10 cellular contexts compared by ENCODE assay signal in genomic region chr1:15426492-15427279, GRCh38. TPM values are rescaled to one million over a fixed set of nuclear protein-coding genes. Genes with fewer than 3 reads are reported as not detected.
DNase-seq lines count a peak whose midpoint lies in the region; ATAC-seq and TF ChIP-seq lines count a peak whose summit lies in the region.
"Had no signal": no experiment of that assay in that cellular context is flagged by ENCODE, and none has a peak within 500 bp of the region (broad histone marks: within the 10 kb centered on the region; RNA-seq: fewer than 3 reads in every experiment).

No MANE protein-coding gene starts in this region.

- H3K4me3 Mint-ChIP-seq in CD14-positive monocyte = no peak overlapping the region
- peak overlapping the region; percentile 37 for H3K4me3 Mint-ChIP-seq in dendritic cell treated with granulocyte-macrophage colony-stimulating factor and Interleukin-4, amounts not matched to agents 40 ng/mL and 50 ng/mL, for 4 days
- H3K4me3 Mint-ChIP-seq in naive thymus-derived CD8-positive, alpha-beta T cell = peak overlapping the region in 1 of 10 donors; percentile 48

- H3K9me3 ChIP-seq in Panc1 (ENCODE audit: control insufficient read depth, insufficient read depth, low read depth, low read length) = no peaks in the 10 kb centered on the region
- H3K9me3 ChIP-seq: psoas muscle had no signal

- intact Hi-C loops in CD14-positive monocyte (cut with micrococcal nuclease) (no loop called here), Panc1 (cut with micrococcal nuclease; ENCODE audit: unreplicated experiment) (no loop called here)
- intact Hi-C loops in dendritic cell treated with granulocyte-macrophage colony-stimulating factor and Interleukin-4, amounts not matched to agents 40 ng/mL and 50 ng/mL, for 4 days (cut with micrococcal nuclease) = no loop called here

- peaks cover 24% of the 10 kb centered on the region for H3K4me1 ChIP-seq in Panc1 (ENCODE audit: control insufficient read depth, insufficient read depth, low read length)
- H3K4me1 ChIP-seq: psoas muscle had no signal

- in situ Hi-C loops in Panc1 (cut with HindIII; ENCODE audit: low pct_unique_long_range_greater_than_20kb, low sequenced_read_pairs) = no loop called here

- POLR2A ChIA-PET in Panc1 (lab: Charles Lee) = interaction anchor here (0.7 to 1.2 kb wide), 2 partner anchors 40 to 102 kb away, joined by 3 to 5 read pairs; no protein-coding TSS in a partner anchor
- POLR2A ChIA-PET in naive thymus-derived CD8-positive, alpha-beta T cell (lab: Charles Lee) = no interaction called here

- peak; percentile 73 for ATAC-seq in Panc1
- ATAC-seq in naive thymus-derived CD8-positive, alpha-beta T cell = no peak

- H3K36me3 Mint-ChIP-seq in CD14-positive monocyte = peaks cover 63 to 95% of the 10 kb centered on the region in 2 donors
- peaks cover 100% of the 10 kb centered on the region for H3K36me3 Mint-ChIP-seq in dendritic cell treated with granulocyte-macrophage colony-stimulating factor and Interleukin-4, amounts not matched to agents 40 ng/mL and 50 ng/mL, for 4 days (ENCODE audit: low read depth)
- peaks cover 0 to 33% (median 3%) of the 10 kb centered on the region in 3 donors for H3K36me3 Mint-ChIP-seq in naive thymus-derived CD8-positive, alpha-beta T cell

- TF ChIP-seq CTCF in CD14-positive monocyte (IDR thresholded peaks at IDR 0.05) = no peak
- TF ChIP-seq CTCF in Panc1 (IDR thresholded peaks at IDR 0.05) = no peak

- H3K9me3 Mint-ChIP-seq in CD14-positive monocyte = peaks cover 0 to 2% (median 0%) of the 10 kb centered on the region in 7 donors
- H3K9me3 Mint-ChIP-seq in dendritic cell treated with granulocyte-macrophage colony-stimulating factor and Interleukin-4, amounts not matched to agents 40 ng/mL and 50 ng/mL, for 4 days = no peaks in the 10 kb centered on the region
- H3K9me3 Mint-ChIP-seq in naive thymus-derived CD8-positive, alpha-beta T cell = no peaks in the 10 kb centered on the region

- H3K36me3 ChIP-seq in Panc1 (ENCODE audit: control insufficient read depth, insufficient read depth, low read length) = no peaks in the 10 kb centered on the region; the same call in 1 of the 2 replicates

- no TSS peak for BruUV-seq in Panc1 (replicated peaks; lab: Mats Ljungman, UMichigan)

- peak overlapping the region; percentile 86 to 97 (median 89) for H3K27ac Mint-ChIP-seq in CD14-positive monocyte
- peak overlapping the region; percentile 74 for H3K27ac Mint-ChIP-seq in dendritic cell treated with granulocyte-macrophage colony-stimulating factor and Interleukin-4, amounts not matched to agents 40 ng/mL and 50 ng/mL, for 4 days
- peak overlapping the region in 8 of 10 donors; percentile 39 to 91 (median 69) for H3K27ac Mint-ChIP-seq in naive thymus-derived CD8-positive, alpha-beta T cell

- no peaks in the 10 kb centered on the region for H3K27me3 ChIP-seq in Panc1 (ENCODE audit: control insufficient read depth, insufficient read depth, low read length)

- H3K4me3 ChIP-seq in Panc1 (ENCODE audit: low read depth in 2 of 2, low read length in 2 of 2) = no peak overlapping the region
- H3K4me3 ChIP-seq: psoas muscle had no signal

- H3K4me1 Mint-ChIP-seq in CD14-positive monocyte = peaks cover 56% of the 10 kb centered on the region
- peaks cover 98% of the 10 kb centered on the region for H3K4me1 Mint-ChIP-seq in dendritic cell treated with granulocyte-macrophage colony-stimulating factor and Interleukin-4, amounts not matched to agents 40 ng/mL and 50 ng/mL, for 4 days (ENCODE audit: low read depth)
- H3K4me1 Mint-ChIP-seq in naive thymus-derived CD8-positive, alpha-beta T cell = peaks cover 0 to 31% (median 10%) of the 10 kb centered on the region in 4 donors

- DNase-seq in CD14-positive monocyte (ENCODE audit: low spot score) (no peak), Panc1 (ENCODE audit: low read depth, low spot score) (no peak), SIG-M5 (lab: John Stamatoyannopoulos, UW) (no peak), SKM-1 treated with dmso at 0.1 percent for 144 hours (lab: John Stamatoyannopoulos, UW; ENCODE audit: unreplicated experiment) (no peak), activated T-cell treated with anti-CD3 and anti-CD28 coated beads for 4 hours (no peak)
- DNase-seq in naive thymus-derived CD8-positive, alpha-beta T cell = no peak
- DNase-seq in stimulated activated CD4-positive, alpha-beta T cell treated with anti-CD3 and anti-CD28 coated beads, Interleukin-12 subunit alpha, Interleukin-12 subunit beta, amount 100 ng/mL, for 4 hours = no peak

- H3K27ac ChIP-seq in Panc1 (ENCODE audit: low read length) = peak overlapping the region; percentile 55
- H3K27ac ChIP-seq: psoas muscle had no signal

- peaks cover 0 to 1% (median 0%) of the 10 kb centered on the region in 3 donors for H3K27me3 Mint-ChIP-seq in CD14-positive monocyte (ENCODE audit: low read depth in 3 of 3)
- H3K27me3 Mint-ChIP-seq in dendritic cell treated with granulocyte-macrophage colony-stimulating factor and Interleukin-4, amounts not matched to agents 40 ng/mL and 50 ng/mL, for 4 days = no peaks in the 10 kb centered on the region
- H3K27me3 Mint-ChIP-seq in naive thymus-derived CD8-positive, alpha-beta T cell = no peaks in the 10 kb centered on the region

- CTCF ChIA-PET in Panc1 (lab: Charles Lee) = interaction anchor here (1.0 kb wide), 1 partner anchor 103 kb away, joined by 4 read pairs; no protein-coding TSS in a partner anchor

RNA-seq across cellular contexts. Expression of gene CTRC, which starts 11.6 kb away (rescaled TPM):
- polyA plus RNA-seq in CD14-positive monocyte = not detected
- 1.1 TPM for total RNA-seq in Panc1 (2021; ENCODE audit: unreplicated experiment)
- polyA plus RNA-seq in Panc1 (2012; ENCODE audit: insufficient read length) = not detected
- under 1 TPM in 1 of 2 experiments, not detected in 1; 0.78 TPM for total RNA-seq in naive thymus-derived CD8-positive, alpha-beta T cell
- polyA plus RNA-seq in naive thymus-derived CD8-positive, alpha-beta T cell = under 1 TPM in 1 of 3 donors, not detected in 2; 0.62 TPM
- total RNA-seq: HT1080 had no signal

RNA-seq across cellular contexts. Expression of gene EFHD2, which starts 17.0 kb away (rescaled TPM):
- 100 to 1,000 TPM; 323 to 329 TPM for polyA plus RNA-seq in CD14-positive monocyte
- total RNA-seq in Panc1 (2021; ENCODE audit: unreplicated experiment) = 90.8 TPM
- 96.2 TPM for polyA plus RNA-seq in Panc1 (2012; ENCODE audit: insufficient read length)
- total RNA-seq in naive thymus-derived CD8-positive, alpha-beta T cell = 10 to 100 TPM; 25.3 to 26.0 TPM
- 100 to 1,000 TPM in 1 of 3 donors, 10 to 100 TPM in 2; 27.6 to 129 (median 29.5) TPM for polyA plus RNA-seq in naive thymus-derived CD8-positive, alpha-beta T cell

RNA-seq across cellular contexts. Expression of gene CELA2A, which starts 29.8 kb away (rescaled TPM):
- not detected for polyA plus RNA-seq in CD14-positive monocyte
- total RNA-seq in Panc1 (2021; ENCODE audit: unreplicated experiment) = 0.72 TPM
- not detected for polyA plus RNA-seq in Panc1 (2012; ENCODE audit: insufficient read length)
- total RNA-seq in naive thymus-derived CD8-positive, alpha-beta T cell = not detected
- not detected for polyA plus RNA-seq in naive thymus-derived CD8-positive, alpha-beta T cell
- total RNA-seq: HT1080 had no signal

RNA-seq across cellular contexts. Expression of gene CELA2B, which starts 49.2 kb away (rescaled TPM):
- not detected for polyA plus RNA-seq in CD14-positive monocyte
- not detected for total RNA-seq in Panc1 (2021; ENCODE audit: unreplicated experiment)
- polyA plus RNA-seq in Panc1 (2012; ENCODE audit: insufficient read length) = not detected
- total RNA-seq in naive thymus-derived CD8-positive, alpha-beta T cell = not detected
- not detected for polyA plus RNA-seq in naive thymus-derived CD8-positive, alpha-beta T cell
- total RNA-seq: HT1080 had no signal
- polyA plus RNA-seq: psoas muscle had no signal
